14 cellular contexts compared by ENCODE assay signal in genomic region chr13:110168999-110169933, GRCh38.
"Had no signal": no experiment of that assay in that cellular context is flagged by ENCODE, and none has a peak within 500 bp of the region (broad histone marks: within the 10 kb centered on the region; RNA-seq: fewer than 3 reads in every experiment).

No MANE protein-coding gene starts in this region.

- H3K9me3 Mint-ChIP-seq: natural killer cell had no signal

- H3K27ac ChIP-seq: psoas muscle, right lobe of liver had no signal

- H3K4me3 Mint-ChIP-seq: activated T-cell treated with anti-CD3 and anti-CD28 coated beads, Interleukin-2, amount 50 U/mL, for 24 hours; natural killer cell; stimulated activated naive B cell treated with anti-CD40 and anti-IgM and Interleukin-4, amounts not matched to agents 10 μg/mL and 1 μg/mL and 100 μg/mL, for 72 hours had no signal

- H3K9me3 ChIP-seq: psoas muscle, right lobe of liver had no signal

- H3K4me1 ChIP-seq: psoas muscle, right lobe of liver had no signal

- H3K4me3 ChIP-seq: lung, psoas muscle, right lobe of liver had no signal

- H3K27ac Mint-ChIP-seq: activated naive CD4-positive, alpha-beta T cell treated with anti-CD3 and anti-CD28 coated beads, Interleukin-2, amount 50 U/mL, for 72 hours; activated T-cell treated with anti-CD3 and anti-CD28 coated beads, Interleukin-2, amount 50 U/mL, for 24 hours; natural killer cell; stimulated activated naive B cell treated with anti-CD40 and anti-IgM and Interleukin-4, amounts not matched to agents 10 μg/mL and 1 μg/mL and 100 μg/mL, for 72 hours had no signal

- H3K27me3 ChIP-seq: right lobe of liver had no signal

- ATAC-seq: activated CD4-positive, CD25-positive, alpha-beta regulatory T cell treated with anti-CD3 and anti-CD28 coated beads, Interleukin-2, amount 50 U/mL, for 24 hours; activated naive CD4-positive, alpha-beta T cell treated with anti-CD3 and anti-CD28 coated beads, Interleukin-2, amount 50 U/mL, for 72 hours; natural killer cell; psoas muscle; right lobe of liver; stimulated activated naive B cell treated with anti-CD40 and anti-IgM and Interleukin-4, amounts not matched to agents 10 μg/mL and 1 μg/mL and 100 μg/mL, for 72 hours had no signal

- DNase-seq: activated CD4-positive, alpha-beta T cell treated with anti-CD3 and anti-CD28 coated beads, Interleukin-2, amount 50 U/mL, for 4 hours; activated effector memory CD4-positive, alpha-beta T cell treated with anti-CD3 and anti-CD28 coated beads, Interleukin-2, amount 50 U/mL, for 16 hours; activated T-cell treated with anti-CD3 and anti-CD28 coated beads, Interleukin-2, amount 50 U/mL, for 24 hours; amygdala; natural killer cell; nucleus accumbens; psoas muscle; right lobe of liver; stimulated activated CD4-positive, alpha-beta T cell treated with anti-CD3 and anti-CD28 coated beads, Interleukin-2, amount 100 ng/mL, for 24 hours; stimulated activated naive B cell treated with anti-CD40 and anti-IgM and Interleukin-4, amounts not matched to agents 10 μg/mL and 1 μg/mL and 100 μg/mL, for 72 hours; T-helper 2 cell had no signal

- H3K4me1 Mint-ChIP-seq: natural killer cell; stimulated activated naive B cell treated with anti-CD40 and anti-IgM and Interleukin-4, amounts not matched to agents 10 μg/mL and 1 μg/mL and 100 μg/mL, for 72 hours had no signal

- H3K36me3 Mint-ChIP-seq: natural killer cell had no signal
